In genomic region chr2:177519671-177520070, GRCh38 we compare ENCODE assay signal across 8 cellular contexts.
DNase-seq lines count a peak whose midpoint lies in the region; ATAC-seq and TF ChIP-seq lines count a peak whose summit lies in the region.
"Not testable (repeated sequence)": the region's sequence is repeated elsewhere in the genome, so short reads cannot be mapped to it uniquely, and the experiment has no call there.

No MANE protein-coding gene starts in this region.

- not testable (repeated sequence) for H3K4me2 ChIP-seq in IMR-90 (ENCODE audit: low read depth, low read length); mesenchymal stem cell (ENCODE audit: low read length, poor library complexity, severe bottlenecking)
- H3K4me2 ChIP-seq in hepatocyte = peak overlapping the region; percentile 17

- not testable (repeated sequence) for H3K4me3 ChIP-seq in IMR-90 (ENCODE audit: insufficient read depth, low read depth, low read length); choroid plexus epithelial cell (ENCODE audit: low read depth, low read length); fibroblast of the aortic adventitia (ENCODE audit: low read depth, low read length); hepatocyte; mesenchymal stem cell (ENCODE audit: insufficient read depth in 1 of 2, low read depth in 1 of 2, low read length in 2 of 2); mucosa of rectum (ENCODE audit: low read length in 2 of 2); transverse colon

- not testable (repeated sequence) for H3K79me1 ChIP-seq in IMR-90 (ENCODE audit: low read depth in 1 of 2, low read length in 2 of 2); mesenchymal stem cell (replicated peaks; ENCODE audit: low read length, poor library complexity, severe bottlenecking)

- TF ChIP-seq POLR2A in IMR-90 (IDR thresholded peaks at IDR 0.05; ENCODE audit: low read depth, low read length); transverse colon (IDR thresholded peaks at IDR 0.05): not testable (repeated sequence)

- TF ChIP-seq CTCF in IMR-90 (conservative IDR thresholded peaks at IDR 0.05; ENCODE audit: low read depth, low read length); choroid plexus epithelial cell (conservative IDR thresholded peaks at IDR 0.05; ENCODE audit: low read depth, low read length); fibroblast of the aortic adventitia (IDR thresholded peaks at IDR 0.05; ENCODE audit: insufficient read depth, low read length); hepatocyte (IDR thresholded peaks at IDR 0.05; ENCODE audit: poor library complexity); transverse colon (IDR thresholded peaks at IDR 0.05): not testable (repeated sequence)

- not testable (repeated sequence) for H2BK12ac ChIP-seq in mesenchymal stem cell (ENCODE audit: low read length in 2 of 2)

- DNase-seq in IMR-90 (peak; percentile 1), OCI-M1 (lab: John Stamatoyannopoulos, UW) (peak; percentile 40), choroid plexus epithelial cell (ENCODE audit: low read depth) (peak; percentile 7), fibroblast of the aortic adventitia (ENCODE audit: low read depth) (peak; percentile 11), hepatocyte (ENCODE audit: low spot score) (peak; percentile 34), mesenchymal stem cell (peak; percentile 13), transverse colon (peak; percentile 11)

- H3K27me3 ChIP-seq in IMR-90 (ENCODE audit: control insufficient read depth, insufficient read depth, low read length); hepatocyte; mesenchymal stem cell (ENCODE audit: control insufficient read depth in 1 of 2, insufficient read depth in 1 of 2, low read length in 2 of 2); mucosa of rectum (ENCODE audit: control insufficient read depth in 2 of 2, insufficient read depth in 2 of 2, low read length in 2 of 2); transverse colon: not testable (repeated sequence)

- POLR2A ChIA-PET in IMR-90 (lab: Charles Lee; ENCODE audit: unreplicated experiment) = not testable (repeated sequence)

- not testable (repeated sequence) for H4K20me1 ChIP-seq in IMR-90 (ENCODE audit: insufficient read depth, low read length); hepatocyte (ENCODE audit: insufficient read depth, poor library complexity, severe bottlenecking)

- peak; percentile 35; the same call in 1 of the 2 replicates for ATAC-seq in IMR-90 (ENCODE audit: low read depth)

- not testable (repeated sequence) for H2AK5ac ChIP-seq in IMR-90 (ENCODE audit: low read depth, low read length); mesenchymal stem cell (ENCODE audit: low read length, severe bottlenecking)

- CTCF ChIA-PET in IMR-90 (lab: Yijun Ruan, JAX) = interaction anchor here (0.9 to 1.7 kb wide), 2 partner anchors 30 to 83 kb away, joined by 4 read pairs; no protein-coding TSS in a partner anchor

- not testable (repeated sequence) for H4K8ac ChIP-seq in IMR-90 (ENCODE audit: low read depth in 2 of 2, low read length in 2 of 2); mesenchymal stem cell (ENCODE audit: low read length)

- BruUV-seq in IMR-90 (replicated peaks; lab: Mats Ljungman, UMichigan) = not testable (repeated sequence)

- not testable (repeated sequence) for H2AFZ ChIP-seq in IMR-90 (replicated peaks; ENCODE audit: low read length, poor library complexity); hepatocyte; mesenchymal stem cell (ENCODE audit: low read depth, low read length)

- not testable (repeated sequence) for H3K79me2 ChIP-seq in hepatocyte

- in situ Hi-C loops in IMR-90 (cut with MboI; ENCODE audit: low sequenced_read_pairs); transverse colon (cut with MboI; ENCODE audit: low pct_ligation_motif_present in 1 of 4, low pct_unique_long_range_greater_than_20kb in 1 of 4, low sequenced_read_pairs in 3 of 4): not testable (repeated sequence)

- H2BK120ac ChIP-seq in IMR-90 (ENCODE audit: low read depth, low read length); mesenchymal stem cell (ENCODE audit: low read depth, low read length): not testable (repeated sequence)

- H2BK20ac ChIP-seq in IMR-90 (ENCODE audit: low read depth, low read length) = not testable (repeated sequence)

- H3K27ac ChIP-seq in IMR-90 (ENCODE audit: insufficient read depth, low read length); mesenchymal stem cell (ENCODE audit: low read length, poor library complexity, severe bottlenecking): not testable (repeated sequence)
- H3K27ac ChIP-seq in hepatocyte = peak overlapping the region; percentile 55
- H3K27ac ChIP-seq in mucosa of rectum (ENCODE audit: low read depth in 2 of 2, low read length in 2 of 2) = peak overlapping the region; percentile 26 to 44
- H3K27ac ChIP-seq in transverse colon = peak overlapping the region; percentile 26 to 47 (median 32)

- not testable (repeated sequence) for H3K4me1 ChIP-seq in IMR-90 (ENCODE audit: control insufficient read depth, insufficient read depth, low read length); mesenchymal stem cell (ENCODE audit: control insufficient read depth, insufficient read depth, low read depth, low read length); mucosa of rectum (ENCODE audit: control insufficient read depth in 2 of 2, insufficient read depth in 2 of 2, low read length in 2 of 2)
- peaks cover 15% of the 10 kb centered on the region for H3K4me1 ChIP-seq in hepatocyte (ENCODE audit: insufficient read depth)
- peaks cover 0 to 19% (median 12%) of the 10 kb centered on the region in 4 donors for H3K4me1 ChIP-seq in transverse colon

- H3K36me3 ChIP-seq in IMR-90 (ENCODE audit: control insufficient read depth, insufficient read depth, low read length); hepatocyte (replicated peaks; ENCODE audit: insufficient read depth, low read depth); mucosa of rectum (ENCODE audit: control insufficient read depth in 2 of 2, insufficient read depth in 2 of 2, low read length in 2 of 2): not testable (repeated sequence)
- H3K36me3 ChIP-seq in mesenchymal stem cell (ENCODE audit: control insufficient read depth in 1 of 2, insufficient read depth in 2 of 2, low read depth in 1 of 2, low read length in 2 of 2) (peaks cover 0 to 36% of the 10 kb centered on the region in 2 experiments), transverse colon (peaks cover 0 to 11% (median 0%) of the 10 kb centered on the region in 4 donors)

- not testable (repeated sequence) for H3K18ac ChIP-seq in IMR-90 (ENCODE audit: low read depth, low read length); mesenchymal stem cell (ENCODE audit: low read depth in 1 of 2, low read length in 2 of 2)

- H4K91ac ChIP-seq in IMR-90 (ENCODE audit: insufficient read depth, low read depth, low read length); mesenchymal stem cell (ENCODE audit: low read length): not testable (repeated sequence)

- not testable (repeated sequence) for H3K9me1 ChIP-seq in IMR-90 (ENCODE audit: insufficient read depth, low read length)

- not testable (repeated sequence) for H2BK5ac ChIP-seq in IMR-90 (ENCODE audit: low read depth, low read length, poor library complexity, severe bottlenecking); mesenchymal stem cell (ENCODE audit: low read depth, low read length, poor library complexity, severe bottlenecking)

- H3K9ac ChIP-seq in IMR-90 (ENCODE audit: low read depth, low read length); mesenchymal stem cell (ENCODE audit: low read length); mucosa of rectum (ENCODE audit: low read depth in 1 of 2, low read length in 2 of 2): not testable (repeated sequence)

- TF ChIP-seq RAD21 in IMR-90 (IDR thresholded peaks at IDR 0.05; ENCODE audit: low read length) = not testable (repeated sequence)

- intact Hi-C loops in IMR-90 (cut with micrococcal nuclease); transverse colon (cut with DNase I; ENCODE audit: low total_unique reads): not testable (repeated sequence)

- not testable (repeated sequence) for H2AK9ac ChIP-seq in IMR-90 (replicated peaks; ENCODE audit: low read depth, low read length, poor library complexity)

- H3K4ac ChIP-seq in IMR-90 (ENCODE audit: low read depth, low read length); mesenchymal stem cell (ENCODE audit: low read depth in 1 of 2, low read length in 2 of 2): not testable (repeated sequence)

- not testable (repeated sequence) for H3K9me2 ChIP-seq in hepatocyte (replicated peaks; ENCODE audit: insufficient read depth)

- H3K9me3 ChIP-seq in IMR-90 (ENCODE audit: control insufficient read depth, insufficient read depth, low read length); hepatocyte (ENCODE audit: low read depth); mesenchymal stem cell (ENCODE audit: control insufficient read depth, low read length); mucosa of rectum (ENCODE audit: control insufficient read depth in 2 of 2, low read length in 2 of 2); transverse colon: not testable (repeated sequence)

- H4K5ac ChIP-seq in IMR-90 (ENCODE audit: low read depth, low read length) = not testable (repeated sequence)

- TF ChIP-seq EP300 in transverse colon (IDR thresholded peaks at IDR 0.05; ENCODE audit: low read depth) = not testable (repeated sequence)

- H3K14ac ChIP-seq in IMR-90 (replicated peaks; ENCODE audit: low read depth, low read length); mesenchymal stem cell (ENCODE audit: low read length in 2 of 2): not testable (repeated sequence)

- H2BK15ac ChIP-seq in IMR-90 (ENCODE audit: low read depth, low read length); mesenchymal stem cell (ENCODE audit: low read depth, poor library complexity, severe bottlenecking): not testable (repeated sequence)

- H3K56ac ChIP-seq in IMR-90 (ENCODE audit: extremely low read depth, insufficient read depth, low read length) = not testable (repeated sequence)

- H3K23ac ChIP-seq in IMR-90 (ENCODE audit: low read depth, low read length); mesenchymal stem cell (ENCODE audit: low read length in 2 of 2): not testable (repeated sequence)

- dilution Hi-C loops in IMR-90 (cut with HindIII; ENCODE audit: low sequenced_read_pairs, unreplicated experiment) = not testable (repeated sequence)
